In the genomic region with DNA sequence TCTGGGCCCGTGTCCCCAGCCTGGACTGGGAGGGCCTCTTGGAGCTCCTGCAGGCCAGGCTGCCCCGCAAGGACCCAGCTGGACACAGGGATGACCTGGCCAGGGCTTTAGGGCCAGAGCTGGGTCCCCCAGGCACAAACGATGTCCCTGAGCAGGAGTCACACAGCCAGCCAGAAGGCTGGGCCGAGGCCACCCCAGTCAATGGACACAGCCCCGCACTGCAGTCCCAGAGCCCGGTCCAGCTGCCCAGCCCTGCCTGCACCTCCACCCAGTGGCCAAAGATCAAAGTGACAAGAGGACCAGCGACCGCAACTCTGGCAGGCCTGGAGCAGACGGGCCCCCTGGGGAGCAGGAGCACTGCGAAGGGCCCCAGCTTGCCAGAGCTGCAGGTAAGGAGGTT, we compare ENCODE assay signal across 1 cellular context.
A peak's percentile ranks its signal among the peaks of the same experiment; 100 is the strongest.
TF ChIP-seq lines count a peak whose summit lies in the region.

No MANE protein-coding gene starts in this region.

TF ChIP-seq in HepG2, 621 proteins besides CTCF, POLR2A, EP300 and RAD21 (continued from another document and continues in another):
- TF ChIP-seq ZBTB26 (CRISPR knock-in tag; IDR thresholded peaks at IDR 0.05; ENCODE audit: borderline replicate concordance) (0 out of 2 replicates have a peak, but pooled peaks have one; percentile 48), ZNF331 (CRISPR knock-in tag; IDR thresholded peaks at IDR 0.05) (peak; percentile 61), ZNF234 (CRISPR knock-in tag; conservative IDR thresholded peaks at IDR 0.05) (no peak), ZMAT5 (CRISPR knock-in tag; IDR thresholded peaks at IDR 0.05; ENCODE audit: borderline replicate concordance, low read depth) (no peak), PITX1 (CRISPR knock-in tag; IDR thresholded peaks at IDR 0.05) (peak; percentile 12; the same call in 1 of the 2 replicates), THAP11 (CRISPR knock-in tag; IDR thresholded peaks at IDR 0.05) (peak; percentile 56), ZNF788 (CRISPR knock-in tag; IDR thresholded peaks at IDR 0.05; ENCODE audit: borderline replicate concordance) (peak; percentile 47; the same call in 1 of the 2 replicates), RCOR2 (CRISPR knock-in tag; IDR thresholded peaks at IDR 0.05) (0 out of 2 replicates have a peak, but pooled peaks have one; percentile 30), CBX1 (IDR thresholded peaks at IDR 0.05; ENCODE audit: low read depth) (peak; percentile 67), ZNF792 (CRISPR knock-in tag; IDR thresholded peaks at IDR 0.05) (peak; percentile 25; the same call in 1 of the 2 replicates), PHF21A (CRISPR knock-in tag; IDR thresholded peaks at IDR 0.05) (peak; percentile 57; the same call in 1 of the 2 replicates), KAT2B (IDR thresholded peaks at IDR 0.05; ENCODE audit: borderline replicate concordance, low read depth, low read length) (no peak), ZNF567 (CRISPR knock-in tag; IDR thresholded peaks at IDR 0.05; ENCODE audit: borderline replicate concordance) (0 out of 2 replicates have a peak, but pooled peaks have one; percentile 40), SRSF9 (IDR thresholded peaks at IDR 0.05; ENCODE audit: borderline replicate concordance, insufficient read depth, low read depth, low read length, poor library complexity, severe bottlenecking) (no peak), ZFP90 (CRISPR knock-in tag; IDR thresholded peaks at IDR 0.05; ENCODE audit: borderline replicate concordance) (peak; percentile 84; the same call in 1 of the 2 replicates), DRAP1 (CRISPR knock-in tag; IDR thresholded peaks at IDR 0.05) (peak; percentile 31; the same call in 1 of the 2 replicates), SMAD1 (CRISPR knock-in tag; IDR thresholded peaks at IDR 0.05; ENCODE audit: borderline replicate concordance, low read depth) (peak; percentile 49; the same call in 1 of the 2 replicates), RBM39 (IDR thresholded peaks at IDR 0.05; ENCODE audit: low read depth, low read length, poor library complexity, severe bottlenecking) (no peak), MED1 (CRISPR knock-in tag; IDR thresholded peaks at IDR 0.05) (peak; percentile 51; the same call in 1 of the 2 replicates), YEATS4 (CRISPR knock-in tag; IDR thresholded peaks at IDR 0.05; ENCODE audit: borderline replicate concordance) (0 out of 2 replicates have a peak, but pooled peaks have one; percentile 27), ZNF740 (CRISPR knock-in tag; IDR thresholded peaks at IDR 0.05) (no peak), KAT8 (CRISPR knock-in tag; IDR thresholded peaks at IDR 0.05) (peak; percentile 65), ZNF501 (CRISPR knock-in tag; IDR thresholded peaks at IDR 0.05) (0 out of 2 replicates have a peak, but pooled peaks have one; percentile 30), ETV6 (CRISPR knock-in tag; conservative IDR thresholded peaks at IDR 0.05) (0 out of 2 replicates have a peak, but pooled peaks have one; percentile 22), E2F2 (CRISPR knock-in tag; IDR thresholded peaks at IDR 0.05; ENCODE audit: borderline replicate concordance) (0 out of 2 replicates have a peak, but pooled peaks have one; percentile 74), ZNF33A (CRISPR knock-in tag; IDR thresholded peaks at IDR 0.05; ENCODE audit: borderline replicate concordance) (no peak), ZNF510 (CRISPR knock-in tag; IDR thresholded peaks at IDR 0.05; ENCODE audit: low read depth) (no peak), ZBTB43 (CRISPR knock-in tag; conservative IDR thresholded peaks at IDR 0.05) (0 out of 2 replicates have a peak, but pooled peaks have one; percentile 43), ATF2 (CRISPR knock-in tag; IDR thresholded peaks at IDR 0.05) (0 out of 2 replicates have a peak, but pooled peaks have one; percentile 38), ZNF30 (CRISPR knock-in tag; IDR thresholded peaks at IDR 0.05) (no peak), ZNF605 (CRISPR knock-in tag; IDR thresholded peaks at IDR 0.05) (0 out of 2 replicates have a peak, but pooled peaks have one; percentile 48), NRL (CRISPR knock-in tag; IDR thresholded peaks at IDR 0.05; ENCODE audit: borderline replicate concordance) (0 out of 2 replicates have a peak, but pooled peaks have one; percentile 13), FLYWCH1 (CRISPR knock-in tag; IDR thresholded peaks at IDR 0.05) (no peak), ZNF883 (CRISPR knock-in tag; IDR thresholded peaks at IDR 0.05; ENCODE audit: not compliant biosample characterization) (peak; percentile 47), ZNF263 (CRISPR knock-in tag; IDR thresholded peaks at IDR 0.05) (peak; percentile 67), HOXA3 (CRISPR knock-in tag; IDR thresholded peaks at IDR 0.05) (peak; percentile 72; the same call in 1 of the 2 replicates), BRD4 (CRISPR knock-in tag; IDR thresholded peaks at IDR 0.05) (0 out of 2 replicates have a peak, but pooled peaks have one; percentile 37), HNRNPL (IDR thresholded peaks at IDR 0.05; ENCODE audit: low read depth, low read length) (peak; percentile 60; the same call in 1 of the 2 replicates), FOXJ3 (CRISPR knock-in tag; IDR thresholded peaks at IDR 0.05; ENCODE audit: borderline replicate concordance) (peak; percentile 28; the same call in 1 of the 2 replicates), SOX5 (CRISPR knock-in tag; IDR thresholded peaks at IDR 0.05; ENCODE audit: borderline replicate concordance) (no peak), FOSL2 (CRISPR knock-in tag; IDR thresholded peaks at IDR 0.05) (0 out of 2 replicates have a peak, but pooled peaks have one; percentile 5), ZNF747 (CRISPR knock-in tag; IDR thresholded peaks at IDR 0.05; ENCODE audit: borderline replicate concordance) (no peak), STAG1 (CRISPR knock-in tag; IDR thresholded peaks at IDR 0.05) (peak; percentile 88), DR1 (CRISPR knock-in tag; IDR thresholded peaks at IDR 0.05) (no peak), RFXAP (CRISPR knock-in tag; IDR thresholded peaks at IDR 0.05; ENCODE audit: borderline replicate concordance) (peak; percentile 47; the same call in 1 of the 2 replicates), KDM1A (CRISPR knock-in tag; IDR thresholded peaks at IDR 0.05) (no peak), MBD4 (IDR thresholded peaks at IDR 0.05; ENCODE audit: borderline replicate concordance, low read length) (no peak)
- TF ChIP-seq, protein P1, sequence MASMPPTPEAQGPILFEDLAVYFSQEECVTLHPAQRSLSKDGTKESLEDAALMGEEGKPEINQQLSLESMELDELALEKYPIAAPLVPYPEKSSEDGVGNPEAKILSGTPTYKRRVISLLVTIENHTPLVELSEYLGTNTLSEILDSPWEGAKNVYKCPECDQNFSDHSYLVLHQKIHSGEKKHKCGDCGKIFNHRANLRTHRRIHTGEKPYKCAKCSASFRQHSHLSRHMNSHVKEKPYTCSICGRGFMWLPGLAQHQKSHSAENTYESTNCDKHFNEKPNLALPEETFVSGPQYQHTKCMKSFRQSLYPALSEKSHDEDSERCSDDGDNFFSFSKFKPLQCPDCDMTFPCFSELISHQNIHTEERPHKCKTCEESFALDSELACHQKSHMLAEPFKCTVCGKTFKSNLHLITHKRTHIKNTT (CRISPR knock-in tag; IDR thresholded peaks at IDR 0.05) = no peak
- TF ChIP-seq, protein P2, sequence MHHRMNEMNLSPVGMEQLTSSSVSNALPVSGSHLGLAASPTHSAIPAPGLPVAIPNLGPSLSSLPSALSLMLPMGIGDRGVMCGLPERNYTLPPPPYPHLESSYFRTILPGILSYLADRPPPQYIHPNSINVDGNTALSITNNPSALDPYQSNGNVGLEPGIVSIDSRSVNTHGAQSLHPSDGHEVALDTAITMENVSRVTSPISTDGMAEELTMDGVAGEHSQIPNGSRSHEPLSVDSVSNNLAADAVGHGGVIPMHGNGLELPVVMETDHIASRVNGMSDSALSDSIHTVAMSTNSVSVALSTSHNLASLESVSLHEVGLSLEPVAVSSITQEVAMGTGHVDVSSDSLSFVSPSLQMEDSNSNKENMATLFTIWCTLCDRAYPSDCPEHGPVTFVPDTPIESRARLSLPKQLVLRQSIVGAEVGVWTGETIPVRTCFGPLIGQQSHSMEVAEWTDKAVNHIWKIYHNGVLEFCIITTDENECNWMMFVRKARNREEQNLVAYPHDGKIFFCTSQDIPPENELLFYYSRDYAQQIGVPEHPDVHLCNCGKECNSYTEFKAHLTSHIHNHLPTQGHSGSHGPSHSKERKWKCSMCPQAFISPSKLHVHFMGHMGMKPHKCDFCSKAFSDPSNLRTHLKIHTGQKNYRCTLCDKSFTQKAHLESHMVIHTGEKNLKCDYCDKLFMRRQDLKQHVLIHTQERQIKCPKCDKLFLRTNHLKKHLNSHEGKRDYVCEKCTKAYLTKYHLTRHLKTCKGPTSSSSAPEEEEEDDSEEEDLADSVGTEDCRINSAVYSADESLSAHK (CRISPR knock-in tag; IDR thresholded peaks at IDR 0.05; ENCODE audit: borderline replicate concordance) = no peak
- TF ChIP-seq, protein P3, sequence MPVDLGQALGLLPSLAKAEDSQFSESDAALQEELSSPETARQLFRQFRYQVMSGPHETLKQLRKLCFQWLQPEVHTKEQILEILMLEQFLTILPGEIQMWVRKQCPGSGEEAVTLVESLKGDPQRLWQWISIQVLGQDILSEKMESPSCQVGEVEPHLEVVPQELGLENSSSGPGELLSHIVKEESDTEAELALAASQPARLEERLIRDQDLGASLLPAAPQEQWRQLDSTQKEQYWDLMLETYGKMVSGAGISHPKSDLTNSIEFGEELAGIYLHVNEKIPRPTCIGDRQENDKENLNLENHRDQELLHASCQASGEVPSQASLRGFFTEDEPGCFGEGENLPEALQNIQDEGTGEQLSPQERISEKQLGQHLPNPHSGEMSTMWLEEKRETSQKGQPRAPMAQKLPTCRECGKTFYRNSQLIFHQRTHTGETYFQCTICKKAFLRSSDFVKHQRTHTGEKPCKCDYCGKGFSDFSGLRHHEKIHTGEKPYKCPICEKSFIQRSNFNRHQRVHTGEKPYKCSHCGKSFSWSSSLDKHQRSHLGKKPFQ (CRISPR knock-in tag; IDR thresholded peaks at IDR 0.05; ENCODE audit: insufficient replicate concordance) = no peak
- TF ChIP-seq, protein P4, sequence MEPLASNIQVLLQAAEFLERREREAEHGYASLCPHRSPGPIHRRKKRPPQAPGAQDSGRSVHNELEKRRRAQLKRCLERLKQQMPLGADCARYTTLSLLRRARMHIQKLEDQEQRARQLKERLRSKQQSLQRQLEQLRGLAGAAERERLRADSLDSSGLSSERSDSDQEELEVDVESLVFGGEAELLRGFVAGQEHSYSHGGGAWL (CRISPR knock-in tag; IDR thresholded peaks at IDR 0.05) = no peak
